Comparison of ENCODE assay signal across 1 cellular context in genomic region chr20:34515484-34516037, GRCh38.
A peak's percentile ranks its signal among the peaks of the same experiment; 100 is the strongest.
TF ChIP-seq lines count a peak whose summit lies in the region.

No MANE protein-coding gene starts in this region.

TF ChIP-seq in HepG2, 621 proteins besides CTCF, POLR2A, EP300 and RAD21 (continued from another document and continues in another):
- TF ChIP-seq, protein P1, sequence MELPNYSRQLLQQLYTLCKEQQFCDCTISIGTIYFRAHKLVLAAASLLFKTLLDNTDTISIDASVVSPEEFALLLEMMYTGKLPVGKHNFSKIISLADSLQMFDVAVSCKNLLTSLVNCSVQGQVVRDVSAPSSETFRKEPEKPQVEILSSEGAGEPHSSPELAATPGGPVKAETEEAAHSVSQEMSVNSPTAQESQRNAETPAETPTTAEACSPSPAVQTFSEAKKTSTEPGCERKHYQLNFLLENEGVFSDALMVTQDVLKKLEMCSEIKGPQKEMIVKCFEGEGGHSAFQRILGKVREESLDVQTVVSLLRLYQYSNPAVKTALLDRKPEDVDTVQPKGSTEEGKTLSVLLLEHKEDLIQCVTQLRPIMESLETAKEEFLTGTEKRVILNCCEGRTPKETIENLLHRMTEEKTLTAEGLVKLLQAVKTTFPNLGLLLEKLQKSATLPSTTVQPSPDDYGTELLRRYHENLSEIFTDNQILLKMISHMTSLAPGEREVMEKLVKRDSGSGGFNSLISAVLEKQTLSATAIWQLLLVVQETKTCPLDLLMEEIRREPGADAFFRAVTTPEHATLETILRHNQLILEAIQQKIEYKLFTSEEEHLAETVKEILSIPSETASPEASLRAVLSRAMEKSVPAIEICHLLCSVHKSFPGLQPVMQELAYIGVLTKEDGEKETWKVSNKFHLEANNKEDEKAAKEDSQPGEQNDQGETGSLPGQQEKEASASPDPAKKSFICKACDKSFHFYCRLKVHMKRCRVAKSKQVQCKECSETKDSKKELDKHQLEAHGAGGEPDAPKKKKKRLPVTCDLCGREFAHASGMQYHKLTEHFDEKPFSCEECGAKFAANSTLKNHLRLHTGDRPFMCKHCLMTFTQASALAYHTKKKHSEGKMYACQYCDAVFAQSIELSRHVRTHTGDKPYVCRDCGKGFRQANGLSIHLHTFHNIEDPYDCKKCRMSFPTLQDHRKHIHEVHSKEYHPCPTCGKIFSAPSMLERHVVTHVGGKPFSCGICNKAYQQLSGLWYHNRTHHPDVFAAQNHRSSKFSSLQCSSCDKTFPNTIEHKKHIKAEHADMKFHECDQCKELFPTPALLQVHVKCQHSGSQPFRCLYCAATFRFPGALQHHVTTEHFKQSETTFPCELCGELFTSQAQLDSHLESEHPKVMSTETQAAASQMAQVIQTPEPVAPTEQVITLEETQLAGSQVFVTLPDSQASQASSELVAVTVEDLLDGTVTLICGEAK (IDR thresholded peaks at IDR 0.05), result no peak
- TF ChIP-seq, protein P1 (CRISPR knock-in tag; IDR thresholded peaks at IDR 0.05), result no peak; the same call in 1 of the 2 replicates
- TF ChIP-seq ZNF780A (CRISPR knock-in tag; IDR thresholded peaks at IDR 0.05) (no peak), ZNF160 (CRISPR knock-in tag; IDR thresholded peaks at IDR 0.05) (peak; percentile 69; the same call in 1 of the 2 replicates), ZNF652 (CRISPR knock-in tag; IDR thresholded peaks at IDR 0.05; ENCODE audit: borderline replicate concordance, low read depth) (no peak), SAP130 (CRISPR knock-in tag; IDR thresholded peaks at IDR 0.05; ENCODE audit: low read depth) (peak; percentile 68; the same call in 1 of the 2 replicates), SMC3 (IDR thresholded peaks at IDR 0.05; ENCODE audit: low read length) (no peak), ADNP (CRISPR knock-in tag; IDR thresholded peaks at IDR 0.05) (no peak), ZNF143 (CRISPR knock-in tag; IDR thresholded peaks at IDR 0.05) (no peak; the same call in 1 of the 2 replicates), SP1 (IDR thresholded peaks at IDR 0.05) (no peak), SP1 (CRISPR knock-in tag; IDR thresholded peaks at IDR 0.05) (no peak), ZBTB34 (CRISPR knock-in tag; IDR thresholded peaks at IDR 0.05) (no peak), ZC3H4 (CRISPR knock-in tag; IDR thresholded peaks at IDR 0.05; ENCODE audit: borderline replicate concordance) (no peak), ZNF530 (CRISPR knock-in tag; IDR thresholded peaks at IDR 0.05; ENCODE audit: low read depth) (no peak), ZNF792 (CRISPR knock-in tag; IDR thresholded peaks at IDR 0.05) (no peak; the same call in 1 of the 2 replicates), MEIS2 (CRISPR knock-in tag; IDR thresholded peaks at IDR 0.05) (0 out of 2 replicates have a peak, but pooled peaks have one; percentile 76), RFX1 (IDR thresholded peaks at IDR 0.05) (no peak), ZNF768 (CRISPR knock-in tag; IDR thresholded peaks at IDR 0.05) (no peak), KDM3A (CRISPR knock-in tag; IDR thresholded peaks at IDR 0.05; ENCODE audit: low read depth) (0 out of 2 replicates have a peak, but pooled peaks have one; percentile 1), NFIB (CRISPR knock-in tag; IDR thresholded peaks at IDR 0.05; ENCODE audit: borderline replicate concordance) (no peak), POLR2AphosphoS5 (IDR thresholded peaks at IDR 0.05; ENCODE audit: low read depth, low read length) (peak; percentile 45; the same call in 1 of the 2 replicates), NBN (conservative IDR thresholded peaks at IDR 0.05) (no peak), KLF15 (CRISPR knock-in tag; IDR thresholded peaks at IDR 0.05; ENCODE audit: borderline replicate concordance) (no peak), PATZ1 (CRISPR knock-in tag; IDR thresholded peaks at IDR 0.05) (no peak), MXD1 (CRISPR knock-in tag; IDR thresholded peaks at IDR 0.05) (no peak), POLR2G (IDR thresholded peaks at IDR 0.05; ENCODE audit: low read depth, low read length) (0 out of 2 replicates have a peak, but pooled peaks have one; percentile 16), ZNF737 (CRISPR knock-in tag; IDR thresholded peaks at IDR 0.05; ENCODE audit: borderline replicate concordance) (no peak), ZNF614 (CRISPR knock-in tag; IDR thresholded peaks at IDR 0.05; ENCODE audit: borderline replicate concordance) (no peak), ARHGAP35 (CRISPR knock-in tag; IDR thresholded peaks at IDR 0.05; ENCODE audit: borderline replicate concordance) (no peak), JARID2 (CRISPR knock-in tag; IDR thresholded peaks at IDR 0.05; ENCODE audit: insufficient replicate concordance) (no peak), CENPBD1 (CRISPR knock-in tag; IDR thresholded peaks at IDR 0.05; ENCODE audit: borderline replicate concordance, low read depth) (no peak)
- TF ChIP-seq, protein P2, sequence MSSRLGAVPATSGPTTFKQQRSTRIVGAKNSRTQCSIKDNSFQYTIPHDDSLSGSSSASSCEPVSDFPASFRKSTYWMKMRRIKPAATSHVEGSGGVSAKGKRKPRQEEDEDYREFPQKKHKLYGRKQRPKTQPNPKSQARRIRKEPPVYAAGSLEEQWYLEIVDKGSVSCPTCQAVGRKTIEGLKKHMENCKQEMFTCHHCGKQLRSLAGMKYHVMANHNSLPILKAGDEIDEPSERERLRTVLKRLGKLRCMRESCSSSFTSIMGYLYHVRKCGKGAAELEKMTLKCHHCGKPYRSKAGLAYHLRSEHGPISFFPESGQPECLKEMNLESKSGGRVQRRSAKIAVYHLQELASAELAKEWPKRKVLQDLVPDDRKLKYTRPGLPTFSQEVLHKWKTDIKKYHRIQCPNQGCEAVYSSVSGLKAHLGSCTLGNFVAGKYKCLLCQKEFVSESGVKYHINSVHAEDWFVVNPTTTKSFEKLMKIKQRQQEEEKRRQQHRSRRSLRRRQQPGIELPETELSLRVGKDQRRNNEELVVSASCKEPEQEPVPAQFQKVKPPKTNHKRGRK (CRISPR knock-in tag; IDR thresholded peaks at IDR 0.05), result no peak
- TF ChIP-seq, protein P3, sequence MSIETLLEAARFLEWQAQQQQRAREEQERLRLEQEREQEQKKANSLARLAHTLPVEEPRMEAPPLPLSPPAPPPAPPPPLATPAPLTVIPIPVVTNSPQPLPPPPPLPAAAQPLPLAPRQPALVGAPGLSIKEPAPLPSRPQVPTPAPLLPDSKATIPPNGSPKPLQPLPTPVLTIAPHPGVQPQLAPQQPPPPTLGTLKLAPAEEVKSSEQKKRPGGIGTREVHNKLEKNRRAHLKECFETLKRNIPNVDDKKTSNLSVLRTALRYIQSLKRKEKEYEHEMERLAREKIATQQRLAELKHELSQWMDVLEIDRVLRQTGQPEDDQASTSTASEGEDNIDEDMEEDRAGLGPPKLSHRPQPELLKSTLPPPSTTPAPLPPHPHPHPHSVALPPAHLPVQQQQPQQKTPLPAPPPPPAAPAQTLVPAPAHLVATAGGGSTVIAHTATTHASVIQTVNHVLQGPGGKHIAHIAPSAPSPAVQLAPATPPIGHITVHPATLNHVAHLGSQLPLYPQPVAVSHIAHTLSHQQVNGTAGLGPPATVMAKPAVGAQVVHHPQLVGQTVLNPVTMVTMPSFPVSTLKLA (IDR thresholded peaks at IDR 0.05), result no peak
- TF ChIP-seq, protein P4, sequence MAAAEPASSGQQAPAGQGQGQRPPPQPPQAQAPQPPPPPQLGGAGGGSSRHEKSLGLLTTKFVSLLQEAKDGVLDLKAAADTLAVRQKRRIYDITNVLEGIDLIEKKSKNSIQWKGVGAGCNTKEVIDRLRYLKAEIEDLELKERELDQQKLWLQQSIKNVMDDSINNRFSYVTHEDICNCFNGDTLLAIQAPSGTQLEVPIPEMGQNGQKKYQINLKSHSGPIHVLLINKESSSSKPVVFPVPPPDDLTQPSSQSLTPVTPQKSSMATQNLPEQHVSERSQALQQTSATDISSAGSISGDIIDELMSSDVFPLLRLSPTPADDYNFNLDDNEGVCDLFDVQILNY (CRISPR knock-in tag; conservative IDR thresholded peaks at IDR 0.05), result no peak
- TF ChIP-seq, protein P5, sequence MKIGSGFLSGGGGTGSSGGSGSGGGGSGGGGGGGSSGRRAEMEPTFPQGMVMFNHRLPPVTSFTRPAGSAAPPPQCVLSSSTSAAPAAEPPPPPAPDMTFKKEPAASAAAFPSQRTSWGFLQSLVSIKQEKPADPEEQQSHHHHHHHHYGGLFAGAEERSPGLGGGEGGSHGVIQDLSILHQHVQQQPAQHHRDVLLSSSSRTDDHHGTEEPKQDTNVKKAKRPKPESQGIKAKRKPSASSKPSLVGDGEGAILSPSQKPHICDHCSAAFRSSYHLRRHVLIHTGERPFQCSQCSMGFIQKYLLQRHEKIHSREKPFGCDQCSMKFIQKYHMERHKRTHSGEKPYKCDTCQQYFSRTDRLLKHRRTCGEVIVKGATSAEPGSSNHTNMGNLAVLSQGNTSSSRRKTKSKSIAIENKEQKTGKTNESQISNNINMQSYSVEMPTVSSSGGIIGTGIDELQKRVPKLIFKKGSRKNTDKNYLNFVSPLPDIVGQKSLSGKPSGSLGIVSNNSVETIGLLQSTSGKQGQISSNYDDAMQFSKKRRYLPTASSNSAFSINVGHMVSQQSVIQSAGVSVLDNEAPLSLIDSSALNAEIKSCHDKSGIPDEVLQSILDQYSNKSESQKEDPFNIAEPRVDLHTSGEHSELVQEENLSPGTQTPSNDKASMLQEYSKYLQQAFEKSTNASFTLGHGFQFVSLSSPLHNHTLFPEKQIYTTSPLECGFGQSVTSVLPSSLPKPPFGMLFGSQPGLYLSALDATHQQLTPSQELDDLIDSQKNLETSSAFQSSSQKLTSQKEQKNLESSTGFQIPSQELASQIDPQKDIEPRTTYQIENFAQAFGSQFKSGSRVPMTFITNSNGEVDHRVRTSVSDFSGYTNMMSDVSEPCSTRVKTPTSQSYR (CRISPR knock-in tag; IDR thresholded peaks at IDR 0.05; ENCODE audit: borderline replicate concordance), result no peak; the same call in 1 of the 2 replicates
